Comparison of ENCODE assay signal across 8 cellular contexts in the genomic region with DNA sequence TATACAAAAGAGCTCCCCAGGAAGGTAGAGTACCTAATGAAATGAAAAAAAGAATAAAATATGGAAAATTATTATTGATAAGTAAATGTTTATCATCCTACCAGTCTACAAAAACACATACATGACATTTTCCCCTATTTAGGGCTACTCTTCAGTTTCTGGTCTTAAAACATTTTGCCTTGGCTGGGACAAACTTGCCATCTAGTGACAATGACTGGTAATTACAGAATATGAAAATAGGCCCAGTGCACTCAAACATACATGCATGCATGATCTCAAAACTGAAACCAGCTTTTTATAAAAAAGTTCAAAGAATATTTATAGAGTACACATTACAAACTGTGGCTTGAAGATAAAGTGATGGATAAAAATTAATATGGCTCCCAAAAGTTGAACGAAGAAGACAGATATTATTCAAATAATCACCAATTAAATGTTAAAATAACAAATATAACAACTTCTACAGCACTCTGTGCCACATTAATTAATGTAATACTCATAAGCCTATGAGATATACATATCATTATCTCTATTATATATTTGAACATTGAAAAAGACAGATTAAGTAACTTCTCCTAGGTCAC. TPM values are rescaled to one million over a fixed set of nuclear protein-coding genes. Genes with fewer than 3 reads are reported as not detected.
A peak's percentile ranks its signal among the peaks of the same experiment; 100 is the strongest.
DNase-seq lines count a peak whose midpoint lies in the region; ATAC-seq and TF ChIP-seq lines count a peak whose summit lies in the region.

No MANE protein-coding gene starts in this region.

- WGBS in stomach, 5 donors: 15 to 34% (median 23%) methylated on average over 1 of the region's 1 CpG

- H3K27me3 ChIP-seq in adipocyte (replicated peaks; ENCODE audit: control insufficient read depth, insufficient read depth, low read length): no peaks in the 10 kb centered on the region
- H3K27me3 ChIP-seq in stomach: no peaks in the 10 kb centered on the region

- no peak for TF ChIP-seq EP300 in stomach (IDR thresholded peaks at IDR 0.05)

- peak in 5 of 7 experiments; percentile 35 to 72 (median 58) for TF ChIP-seq CTCF in stomach (IDR thresholded peaks at IDR 0.05)

- H3K36me3 ChIP-seq in adipocyte (ENCODE audit: control insufficient read depth, insufficient read depth, low read length, severe bottlenecking) (no peaks in the 10 kb centered on the region), stomach (no peaks in the 10 kb centered on the region)

- intact Hi-C loops in stomach (cut with DNase I; ENCODE audit: low total_unique reads): no loop called here

- peaks cover 21% of the 10 kb centered on the region for H3K4me1 ChIP-seq in adipocyte (ENCODE audit: control insufficient read depth, insufficient read depth, low read length)
- peaks cover 0 to 3% (median 0%) of the 10 kb centered on the region in 4 donors for H3K4me1 ChIP-seq in stomach

- no peak overlapping the region for H3K4me3 ChIP-seq in adipocyte (ENCODE audit: low read length)
- no peak overlapping the region for H3K4me3 ChIP-seq in stomach

- TF ChIP-seq POLR2A in stomach (IDR thresholded peaks at IDR 0.05): no peak

- no peak overlapping the region for H3K27ac ChIP-seq in stomach

- H3K9ac ChIP-seq in adipocyte (ENCODE audit: low read length): no peak overlapping the region

- ATAC-seq in GM19324 (IDR thresholded peaks at IDR 0.05; ENCODE audit: low FRiP score, unreplicated experiment): peak; percentile 71
- peak; percentile 68 for ATAC-seq in HG03135 (IDR thresholded peaks at IDR 0.05; ENCODE audit: unreplicated experiment)

- peaks cover 7% of the 10 kb centered on the region for H3K9me3 ChIP-seq in adipocyte (ENCODE audit: control insufficient read depth, low read length)
- H3K9me3 ChIP-seq in stomach: no peaks in the 10 kb centered on the region

- DNase-seq in Daoy (ENCODE audit: low read depth): peak; percentile 34
- DNase-seq in NCI-H345 treated with DMSO at 0.1 percent for 48 hours (lab: John Stamatoyannopoulos, UW; ENCODE audit: unreplicated experiment): peak; percentile 35
- DNase-seq in adipocyte (ENCODE audit: low read depth): peak; percentile 80
- peak; percentile 11 for DNase-seq in iPS-NIHi7 (ENCODE audit: extremely low spot score)
- DNase-seq in stomach: no peak
- no peak for DNase-seq in HuH-7.5 (ENCODE audit: low spot score)

RNA-seq across cellular contexts. Expression of a gene that starts 10.5 kb away (rescaled TPM):
- 4.1 and 5.9 TPM in 2 replicates for total RNA-seq in Daoy (2014; rRNA removed; shearing (Covaris generic))
- total RNA-seq in stomach: 10 to 100 TPM; 26.8 to 46.7 (median 41.4) TPM
- 1 to 10 TPM; 4.7 to 7.4 (median 5.5) TPM for polyA plus RNA-seq in stomach

RNA-seq across cellular contexts. Expression of a gene that starts 56.4 kb away (rescaled TPM):
- 0.86 TPM in 1 of 2 replicates, not detected in the other for total RNA-seq in Daoy (2014; rRNA removed; shearing (Covaris generic))
- total RNA-seq in stomach: 10 to 100 TPM in 3 of 5 donors, 1 to 10 TPM in 2; 5.2 to 91.0 (median 19.2) TPM
- 10 to 100 TPM in 1 of 3 donors, 1 to 10 TPM in 2; 2.0 to 22.1 (median 5.0) TPM for polyA plus RNA-seq in stomach

Comparison
In these comparisons a context has a peak if more than half of its experiments do, and no peak if none do; other contexts are left out.
1. DNase-seq: peak in Daoy (single experiment), NCI-H345 treated with DMSO at 0.1 percent for 48 hours (single experiment), adipocyte (single experiment) and iPS-NIHi7 (single experiment); none in stomach (single experiment) and HuH-7.5 (single experiment).